ENCODE assay signal across 9 cellular contexts in genomic region chr15:73053398-73053723, GRCh38. TPM values are rescaled to one million over a fixed set of nuclear protein-coding genes. Genes with fewer than 3 reads are reported as not detected.
DNase-seq lines count a peak whose midpoint lies in the region; ATAC-seq, FAIRE-seq and TF ChIP-seq lines count a peak whose summit lies in the region.
"Had no signal": no experiment of that assay in that cellular context is flagged by ENCODE, and none has a peak within 500 bp of the region (broad histone marks: within the 10 kb centered on the region; RNA-seq: fewer than 3 reads in every experiment).

No MANE protein-coding gene starts in this region.

- no peak for TF ChIP-seq POLR2A in A549 (IDR thresholded peaks at IDR 0.05; ENCODE audit: low read length)

- H3K9ac ChIP-seq in HUES6 (ENCODE audit: low read length), result peak overlapping the region; percentile 84

- CTCF ChIA-PET in A549 (lab: Yijun Ruan, JAX), result interaction anchor here (0.9 to 1.5 kb wide), 8 partner anchors 10 to 267 kb away, joined by 3 to 6 read pairs (median 4); no protein-coding TSS in a partner anchor

- ATAC-seq in A549, result no peak
- no peak for ATAC-seq in central memory CD8-positive, alpha-beta T cell (replicated peaks; ENCODE audit: extremely low read depth, poor library complexity, severe bottlenecking)
- no peak for ATAC-seq in GM19397 (IDR thresholded peaks at IDR 0.05; ENCODE audit: unreplicated experiment)
- ATAC-seq in GM21423 (IDR thresholded peaks at IDR 0.05; ENCODE audit: unreplicated experiment), result no peak

- H3K27ac ChIP-seq in A549, result peak overlapping the region; percentile 88 to 91
- H3K27ac ChIP-seq in HUES6 (ENCODE audit: low read depth, low read length), result no peak overlapping the region
- peak overlapping the region; percentile 72 for H3K27ac ChIP-seq in muscle layer of duodenum (ENCODE audit: low read length)

- peak overlapping the region; percentile 92 for H3K4me2 ChIP-seq in A549

- H3K27me3 ChIP-seq in HUES6 (ENCODE audit: control insufficient read depth, insufficient read depth, low read length) (no peaks in the 10 kb centered on the region), muscle layer of duodenum (ENCODE audit: low read depth, low read length) (peaks cover 5% of the 10 kb centered on the region)

- in situ Hi-C loops in G401 (cut with HindIII; ENCODE audit: low sequenced_read_pairs), result no loop called here

- H3K9me3 Mint-ChIP-seq in central memory CD8-positive, alpha-beta T cell, result no peaks in the 10 kb centered on the region

- TF ChIP-seq RAD21 in A549 (conservative IDR thresholded peaks at IDR 0.05 in 1 of 2, IDR thresholded peaks at IDR 0.05 in 1 of 2), result no peak

- H3K4me3 Mint-ChIP-seq in central memory CD8-positive, alpha-beta T cell, result peak overlapping the region; percentile 87

- H3K36me3 ChIP-seq in HUES6 (ENCODE audit: control insufficient read depth, insufficient read depth, low read length), result no peaks in the 10 kb centered on the region
- H3K36me3 ChIP-seq in muscle layer of duodenum (ENCODE audit: control insufficient read depth in 1 of 2, insufficient read depth in 2 of 2, low read length in 2 of 2), result no peaks in the 10 kb centered on the region

- peaks cover 8% of the 10 kb centered on the region for H3K4me1 Mint-ChIP-seq in central memory CD8-positive, alpha-beta T cell

- H3K9me3 ChIP-seq in A549, result no peaks in the 10 kb centered on the region
- H3K9me3 ChIP-seq in HUES6 (ENCODE audit: control insufficient read depth, insufficient read depth, low read depth, low read length), result no peaks in the 10 kb centered on the region
- no peaks in the 10 kb centered on the region for H3K9me3 ChIP-seq in muscle layer of duodenum (ENCODE audit: control insufficient read depth in 1 of 2, low read length in 2 of 2)

- DNase-seq in A549 (ENCODE audit: low read depth in 1 of 2, low spot score in 1 of 2) (no peak), G401 (ENCODE audit: low spot score) (no peak), NCI-H2029 treated with DMSO at 0.1 percent for 48 hours (lab: John Stamatoyannopoulos, UW) (no peak)
- DNase-seq in central memory CD8-positive, alpha-beta T cell (ENCODE audit: low spot score in 2 of 2), result no peak

- no peaks in the 10 kb centered on the region for H3K36me3 Mint-ChIP-seq in central memory CD8-positive, alpha-beta T cell (ENCODE audit: insufficient read depth)

- H3K4me1 ChIP-seq in A549, result peaks cover 13% of the 10 kb centered on the region
- H3K4me1 ChIP-seq in HUES6 (ENCODE audit: control insufficient read depth, insufficient read depth, low read length), result peaks cover 16% of the 10 kb centered on the region; the same call in 1 of the 2 replicates
- peaks cover 0 to 18% of the 10 kb centered on the region in 2 donors for H3K4me1 ChIP-seq in muscle layer of duodenum (ENCODE audit: control insufficient read depth in 1 of 2, insufficient read depth in 2 of 2, low read length in 2 of 2)

- no peak for TF ChIP-seq EP300 in A549 (IDR thresholded peaks at IDR 0.05)

- TF ChIP-seq CTCF in A549 (IDR thresholded peaks at IDR 0.05), result no peak

- POLR2A ChIA-PET in A549 (lab: Yijun Ruan, JAX), result no interaction called here

- 25% methylated on average over 8 of the region's 8 CpGs for WGBS in A549 (ENCODE audit: missing lambda C conversion rate)

- no peak for FAIRE-seq in A549 (lab: Jason Lieb, UNC)
- FAIRE-seq: endometrium had no signal

- H3K27ac Mint-ChIP-seq in central memory CD8-positive, alpha-beta T cell (ENCODE audit: low read depth), result peak overlapping the region; percentile 42

- no peaks in the 10 kb centered on the region for H3K27me3 Mint-ChIP-seq in central memory CD8-positive, alpha-beta T cell

- H3K4me3 ChIP-seq in A549, result peak overlapping the region; percentile 89
- peak overlapping the region; percentile 95 for H3K4me3 ChIP-seq in HUES6 (ENCODE audit: low read depth, low read length)
- H3K4me3 ChIP-seq in muscle layer of duodenum (ENCODE audit: low read depth in 1 of 2, low read length in 2 of 2), result peak overlapping the region; percentile 75 to 88

TF ChIP-seq in A549, 52 proteins besides CTCF, POLR2A, EP300 and RAD21:
- TF ChIP-seq POLR2AphosphoS2 (conservative IDR thresholded peaks at IDR 0.05; ENCODE audit: low read length) (no peak), KDM5A (IDR thresholded peaks at IDR 0.05) (no peak), SMC3 (IDR thresholded peaks at IDR 0.05) (no peak), RCOR1 (IDR thresholded peaks at IDR 0.05; ENCODE audit: low read depth, low read length) (no peak), JUNB (IDR thresholded peaks at IDR 0.05) (no peak), CBX2 (IDR thresholded peaks at IDR 0.05; ENCODE audit: borderline replicate concordance, low read depth) (no peak), CBX8 (IDR thresholded peaks at IDR 0.05) (no peak), RARB (CRISPR knock-in tag; IDR thresholded peaks at IDR 0.05) (no peak), HES2 (IDR thresholded peaks at IDR 0.05) (no peak), ZNF302 (CRISPR knock-in tag; IDR thresholded peaks at IDR 0.05) (no peak), TFCP2L1 (CRISPR knock-in tag; IDR thresholded peaks at IDR 0.05) (no peak), MAZ (IDR thresholded peaks at IDR 0.05; ENCODE audit: borderline replicate concordance, low read depth, low read length) (no peak), ESRRA (IDR thresholded peaks at IDR 0.05; ENCODE audit: borderline replicate concordance, low read length) (no peak), HMGXB4 (CRISPR knock-in tag; IDR thresholded peaks at IDR 0.05; ENCODE audit: borderline replicate concordance) (no peak), HOXB5 (CRISPR knock-in tag; IDR thresholded peaks at IDR 0.05) (no peak), PHF8 (IDR thresholded peaks at IDR 0.05; ENCODE audit: borderline replicate concordance, low read depth) (no peak), MAX (IDR thresholded peaks at IDR 0.05) (no peak), TP53 (CRISPR knock-in tag; IDR thresholded peaks at IDR 0.05) (no peak)
TF ChIP-seq in A549: peak in this region for 0.

RNA-seq across cellular contexts. Expression of gene NEO1, which starts 1.1 kb away (rescaled TPM):
- 29.1 and 40.6 TPM in 2 replicates for polyA plus RNA-seq in A549 (2011; rRNA removed)
- 14.9 and 16.2 TPM in 2 replicates for polyA plus RNA-seq in A549 (2012; cell fraction: cytosol; rRNA removed)
- polyA plus RNA-seq in A549 (2012; cell fraction: nucleus; rRNA removed), result 37.6 and 39.2 TPM in 2 replicates
- polyA plus RNA-seq in A549 (2017; fragmentation: RNase III; extraction: RNeasy Plus Mini Kit Qiagen cat#74134 plus additional on column Dnase treatment), result 26.8 to 35.1 TPM (median 30.3 TPM) in 3 replicates
- polyA minus RNA-seq in A549 (2011; rRNA and poly(A)+ RNA removed), result 48.4 and 58.4 TPM in 2 replicates
- 0.81 and 0.98 TPM in 2 replicates for total RNA-seq in G401 (2014; rRNA removed; shearing (Covaris generic))
